1 cellular context compared by ENCODE assay signal in the genomic region with DNA sequence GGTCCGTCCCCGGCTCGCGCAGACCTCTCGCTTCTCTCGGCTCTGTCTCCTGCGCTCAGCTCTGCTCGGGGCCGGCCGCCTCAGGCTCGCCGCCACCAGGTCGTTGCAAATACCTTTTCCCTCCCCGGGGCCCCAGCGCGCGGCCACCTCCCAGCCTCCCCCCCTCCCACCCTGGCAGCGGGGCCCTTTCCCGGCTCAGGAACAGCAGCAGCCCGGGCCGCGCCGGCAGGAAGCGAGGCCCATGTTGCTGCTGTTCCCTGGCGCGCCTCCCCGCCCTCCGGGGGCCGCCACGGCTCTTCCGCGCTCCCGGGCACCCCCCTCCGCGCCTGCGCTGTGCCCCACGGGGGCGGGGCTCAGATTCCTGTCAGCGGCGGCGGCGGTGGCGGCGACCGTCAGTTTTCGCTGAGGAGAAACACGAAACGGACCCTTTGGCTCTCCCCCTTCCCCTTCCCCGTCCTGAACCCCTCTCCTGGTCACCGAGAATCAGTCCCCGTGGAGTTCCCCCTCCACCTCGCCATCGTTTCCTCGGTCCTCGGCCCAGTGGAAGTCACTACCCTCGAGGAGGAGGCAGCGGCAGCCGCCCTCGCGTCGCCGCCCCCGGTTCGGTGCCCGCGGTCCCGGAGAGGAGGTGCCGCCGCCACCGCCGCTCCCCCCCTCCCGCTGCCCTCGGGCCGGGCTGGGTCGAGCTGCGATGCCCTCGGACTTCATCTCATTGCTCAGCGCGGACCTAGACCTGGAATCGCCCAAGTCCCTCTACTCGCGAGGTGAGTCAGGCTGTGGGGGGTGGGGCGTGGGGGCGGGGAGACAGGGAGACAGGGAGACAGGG.
TF ChIP-seq lines count a peak whose summit lies in the region.

Gene NFAT5, plus strand, starts transcription at position 356 of the 826 bp plus-strand sequence. Its CDS starts 336 bp downstream, at position 692.

TF ChIP-seq in HepG2, 621 proteins besides CTCF, POLR2A, EP300 and RAD21 (continued from another document and continues in another):
- TF ChIP-seq REST (IDR thresholded peaks at IDR 0.05; ENCODE audit: borderline replicate concordance in 1 of 2, low read depth in 1 of 2, low read length in 2 of 2) (0 out of 4 replicates have a peak, but pooled peaks of 1 of the 2 experiments have one; percentile 42), RXRA (CRISPR knock-in tag; IDR thresholded peaks at IDR 0.05) (peak; percentile 79), MED1 (CRISPR knock-in tag; IDR thresholded peaks at IDR 0.05) (peak; percentile 92), ATF7 (IDR thresholded peaks at IDR 0.05) (no peak), ATF7 (CRISPR knock-in tag; IDR thresholded peaks at IDR 0.05) (peak; percentile 72; the same call in 1 of the 2 replicates), AGO1 (IDR thresholded peaks at IDR 0.05; ENCODE audit: low read depth, low read length, poor library complexity, severe bottlenecking) (no peak), PPARG (CRISPR knock-in tag; conservative IDR thresholded peaks at IDR 0.05) (peak; percentile 65; the same call in 1 of the 2 replicates), SP2 (CRISPR knock-in tag; IDR thresholded peaks at IDR 0.05) (0 out of 2 replicates have a peak, but pooled peaks have one; percentile 35), BHLHE40 (IDR thresholded peaks at IDR 0.05; ENCODE audit: low read length) (no peak; the same call in 1 of the 2 replicates), ZNF282 (IDR thresholded peaks at IDR 0.05; ENCODE audit: partially characterized antibody) (no peak), SSRP1 (CRISPR knock-in tag; IDR thresholded peaks at IDR 0.05) (peak; percentile 52; the same call in 1 of the 2 replicates), HDAC1 (CRISPR knock-in tag; IDR thresholded peaks at IDR 0.05) (peak; percentile 93), ZNF597 (CRISPR knock-in tag; IDR thresholded peaks at IDR 0.05) (no peak), ZNF720 (CRISPR knock-in tag; IDR thresholded peaks at IDR 0.05) (no peak; the same call in 1 of the 2 replicates), HNF1B (CRISPR knock-in tag; IDR thresholded peaks at IDR 0.05) (peak; percentile 80; the same call in 1 of the 2 replicates), GTF3A (CRISPR knock-in tag; conservative IDR thresholded peaks at IDR 0.05) (peak; percentile 97), SMC3 (IDR thresholded peaks at IDR 0.05; ENCODE audit: low read length) (no peak), CAMTA2 (CRISPR knock-in tag; IDR thresholded peaks at IDR 0.05; ENCODE audit: borderline replicate concordance) (no peak), CHD4 (IDR thresholded peaks at IDR 0.05; ENCODE audit: borderline replicate concordance, low read length) (no peak), ZBTB7B (CRISPR knock-in tag; IDR thresholded peaks at IDR 0.05) (peak; percentile 79; the same call in 1 of the 2 replicates), U2AF1 (optimal IDR thresholded peaks at IDR 0.05; ENCODE audit: low read depth, low read length) (no peak), ZBTB7A (CRISPR knock-in tag; IDR thresholded peaks at IDR 0.05) (peak; percentile 47; the same call in 1 of the 2 replicates), AKAP8 (CRISPR knock-in tag; IDR thresholded peaks at IDR 0.05) (peak; percentile 94), TRIM24 (CRISPR knock-in tag; IDR thresholded peaks at IDR 0.05) (0 out of 2 replicates have a peak, but pooled peaks have one; percentile 67), RFXAP (CRISPR knock-in tag; IDR thresholded peaks at IDR 0.05; ENCODE audit: borderline replicate concordance) (peak; percentile 81), MIER3 (CRISPR knock-in tag; IDR thresholded peaks at IDR 0.05; ENCODE audit: borderline replicate concordance) (peak; percentile 89), THAP7 (CRISPR knock-in tag; IDR thresholded peaks at IDR 0.05) (0 out of 2 replicates have a peak, but pooled peaks have one; percentile 69), PHF20 (CRISPR knock-in tag; IDR thresholded peaks at IDR 0.05) (peak; percentile 69)
- TF ChIP-seq, protein P1, sequence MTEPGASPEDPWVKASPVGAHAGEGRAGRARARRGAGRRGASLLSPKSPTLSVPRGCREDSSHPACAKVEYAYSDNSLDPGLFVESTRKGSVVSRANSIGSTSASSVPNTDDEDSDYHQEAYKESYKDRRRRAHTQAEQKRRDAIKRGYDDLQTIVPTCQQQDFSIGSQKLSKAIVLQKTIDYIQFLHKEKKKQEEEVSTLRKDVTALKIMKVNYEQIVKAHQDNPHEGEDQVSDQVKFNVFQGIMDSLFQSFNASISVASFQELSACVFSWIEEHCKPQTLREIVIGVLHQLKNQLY (CRISPR knock-in tag; IDR thresholded peaks at IDR 0.05) = peak; percentile 67
- TF ChIP-seq, protein P2, sequence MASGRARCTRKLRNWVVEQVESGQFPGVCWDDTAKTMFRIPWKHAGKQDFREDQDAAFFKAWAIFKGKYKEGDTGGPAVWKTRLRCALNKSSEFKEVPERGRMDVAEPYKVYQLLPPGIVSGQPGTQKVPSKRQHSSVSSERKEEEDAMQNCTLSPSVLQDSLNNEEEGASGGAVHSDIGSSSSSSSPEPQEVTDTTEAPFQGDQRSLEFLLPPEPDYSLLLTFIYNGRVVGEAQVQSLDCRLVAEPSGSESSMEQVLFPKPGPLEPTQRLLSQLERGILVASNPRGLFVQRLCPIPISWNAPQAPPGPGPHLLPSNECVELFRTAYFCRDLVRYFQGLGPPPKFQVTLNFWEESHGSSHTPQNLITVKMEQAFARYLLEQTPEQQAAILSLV (CRISPR knock-in tag; IDR thresholded peaks at IDR 0.05; ENCODE audit: borderline replicate concordance) = peak; percentile 97
- TF ChIP-seq, protein P3, sequence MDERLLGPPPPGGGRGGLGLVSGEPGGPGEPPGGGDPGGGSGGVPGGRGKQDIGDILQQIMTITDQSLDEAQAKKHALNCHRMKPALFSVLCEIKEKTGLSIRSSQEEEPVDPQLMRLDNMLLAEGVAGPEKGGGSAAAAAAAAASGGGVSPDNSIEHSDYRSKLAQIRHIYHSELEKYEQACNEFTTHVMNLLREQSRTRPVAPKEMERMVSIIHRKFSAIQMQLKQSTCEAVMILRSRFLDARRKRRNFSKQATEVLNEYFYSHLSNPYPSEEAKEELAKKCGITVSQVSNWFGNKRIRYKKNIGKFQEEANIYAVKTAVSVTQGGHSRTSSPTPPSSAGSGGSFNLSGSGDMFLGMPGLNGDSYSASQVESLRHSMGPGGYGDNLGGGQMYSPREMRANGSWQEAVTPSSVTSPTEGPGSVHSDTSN (CRISPR knock-in tag; IDR thresholded peaks at IDR 0.05) = no peak
- TF ChIP-seq, protein P4, sequence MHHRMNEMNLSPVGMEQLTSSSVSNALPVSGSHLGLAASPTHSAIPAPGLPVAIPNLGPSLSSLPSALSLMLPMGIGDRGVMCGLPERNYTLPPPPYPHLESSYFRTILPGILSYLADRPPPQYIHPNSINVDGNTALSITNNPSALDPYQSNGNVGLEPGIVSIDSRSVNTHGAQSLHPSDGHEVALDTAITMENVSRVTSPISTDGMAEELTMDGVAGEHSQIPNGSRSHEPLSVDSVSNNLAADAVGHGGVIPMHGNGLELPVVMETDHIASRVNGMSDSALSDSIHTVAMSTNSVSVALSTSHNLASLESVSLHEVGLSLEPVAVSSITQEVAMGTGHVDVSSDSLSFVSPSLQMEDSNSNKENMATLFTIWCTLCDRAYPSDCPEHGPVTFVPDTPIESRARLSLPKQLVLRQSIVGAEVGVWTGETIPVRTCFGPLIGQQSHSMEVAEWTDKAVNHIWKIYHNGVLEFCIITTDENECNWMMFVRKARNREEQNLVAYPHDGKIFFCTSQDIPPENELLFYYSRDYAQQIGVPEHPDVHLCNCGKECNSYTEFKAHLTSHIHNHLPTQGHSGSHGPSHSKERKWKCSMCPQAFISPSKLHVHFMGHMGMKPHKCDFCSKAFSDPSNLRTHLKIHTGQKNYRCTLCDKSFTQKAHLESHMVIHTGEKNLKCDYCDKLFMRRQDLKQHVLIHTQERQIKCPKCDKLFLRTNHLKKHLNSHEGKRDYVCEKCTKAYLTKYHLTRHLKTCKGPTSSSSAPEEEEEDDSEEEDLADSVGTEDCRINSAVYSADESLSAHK (CRISPR knock-in tag; IDR thresholded peaks at IDR 0.05; ENCODE audit: borderline replicate concordance) = no peak
- TF ChIP-seq, protein P5, sequence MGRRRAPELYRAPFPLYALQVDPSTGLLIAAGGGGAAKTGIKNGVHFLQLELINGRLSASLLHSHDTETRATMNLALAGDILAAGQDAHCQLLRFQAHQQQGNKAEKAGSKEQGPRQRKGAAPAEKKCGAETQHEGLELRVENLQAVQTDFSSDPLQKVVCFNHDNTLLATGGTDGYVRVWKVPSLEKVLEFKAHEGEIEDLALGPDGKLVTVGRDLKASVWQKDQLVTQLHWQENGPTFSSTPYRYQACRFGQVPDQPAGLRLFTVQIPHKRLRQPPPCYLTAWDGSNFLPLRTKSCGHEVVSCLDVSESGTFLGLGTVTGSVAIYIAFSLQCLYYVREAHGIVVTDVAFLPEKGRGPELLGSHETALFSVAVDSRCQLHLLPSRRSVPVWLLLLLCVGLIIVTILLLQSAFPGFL (CRISPR knock-in tag; IDR thresholded peaks at IDR 0.05) = no peak
- TF ChIP-seq, protein P6, sequence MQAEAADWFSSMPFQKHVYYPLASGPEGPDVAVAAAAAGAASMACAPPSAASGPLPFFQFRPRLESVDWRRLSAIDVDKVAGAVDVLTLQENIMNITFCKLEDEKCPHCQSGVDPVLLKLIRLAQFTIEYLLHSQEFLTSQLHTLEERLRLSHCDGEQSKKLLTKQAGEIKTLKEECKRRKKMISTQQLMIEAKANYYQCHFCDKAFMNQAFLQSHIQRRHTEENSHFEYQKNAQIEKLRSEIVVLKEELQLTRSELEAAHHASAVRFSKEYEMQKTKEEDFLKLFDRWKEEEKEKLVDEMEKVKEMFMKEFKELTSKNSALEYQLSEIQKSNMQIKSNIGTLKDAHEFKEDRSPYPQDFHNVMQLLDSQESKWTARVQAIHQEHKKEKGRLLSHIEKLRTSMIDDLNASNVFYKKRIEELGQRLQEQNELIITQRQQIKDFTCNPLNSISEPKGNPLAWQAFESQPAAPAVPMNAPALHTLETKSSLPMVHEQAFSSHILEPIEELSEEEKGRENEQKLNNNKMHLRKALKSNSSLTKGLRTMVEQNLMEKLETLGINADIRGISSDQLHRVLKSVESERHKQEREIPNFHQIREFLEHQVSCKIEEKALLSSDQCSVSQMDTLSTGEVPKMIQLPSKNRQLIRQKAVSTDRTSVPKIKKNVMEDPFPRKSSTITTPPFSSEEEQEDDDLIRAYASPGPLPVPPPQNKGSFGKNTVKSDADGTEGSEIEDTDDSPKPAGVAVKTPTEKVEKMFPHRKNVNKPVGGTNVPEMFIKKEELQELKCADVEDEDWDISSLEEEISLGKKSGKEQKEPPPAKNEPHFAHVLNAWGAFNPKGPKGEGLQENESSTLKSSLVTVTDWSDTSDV (CRISPR knock-in tag; IDR thresholded peaks at IDR 0.05) = no peak; the same call in 1 of the 2 replicates
- TF ChIP-seq, protein P7, sequence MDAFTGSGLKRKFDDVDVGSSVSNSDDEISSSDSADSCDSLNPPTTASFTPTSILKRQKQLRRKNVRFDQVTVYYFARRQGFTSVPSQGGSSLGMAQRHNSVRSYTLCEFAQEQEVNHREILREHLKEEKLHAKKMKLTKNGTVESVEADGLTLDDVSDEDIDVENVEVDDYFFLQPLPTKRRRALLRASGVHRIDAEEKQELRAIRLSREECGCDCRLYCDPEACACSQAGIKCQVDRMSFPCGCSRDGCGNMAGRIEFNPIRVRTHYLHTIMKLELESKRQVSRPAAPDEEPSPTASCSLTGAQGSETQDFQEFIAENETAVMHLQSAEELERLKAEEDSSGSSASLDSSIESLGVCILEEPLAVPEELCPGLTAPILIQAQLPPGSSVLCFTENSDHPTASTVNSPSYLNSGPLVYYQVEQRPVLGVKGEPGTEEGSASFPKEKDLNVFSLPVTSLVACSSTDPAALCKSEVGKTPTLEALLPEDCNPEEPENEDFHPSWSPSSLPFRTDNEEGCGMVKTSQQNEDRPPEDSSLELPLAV (CRISPR knock-in tag; conservative IDR thresholded peaks at IDR 0.05; ENCODE audit: low read depth) = 0 out of 2 replicates have a peak, but pooled peaks have one; percentile 56
